ENCODE assay signal across 9 cellular contexts in the genomic region with DNA sequence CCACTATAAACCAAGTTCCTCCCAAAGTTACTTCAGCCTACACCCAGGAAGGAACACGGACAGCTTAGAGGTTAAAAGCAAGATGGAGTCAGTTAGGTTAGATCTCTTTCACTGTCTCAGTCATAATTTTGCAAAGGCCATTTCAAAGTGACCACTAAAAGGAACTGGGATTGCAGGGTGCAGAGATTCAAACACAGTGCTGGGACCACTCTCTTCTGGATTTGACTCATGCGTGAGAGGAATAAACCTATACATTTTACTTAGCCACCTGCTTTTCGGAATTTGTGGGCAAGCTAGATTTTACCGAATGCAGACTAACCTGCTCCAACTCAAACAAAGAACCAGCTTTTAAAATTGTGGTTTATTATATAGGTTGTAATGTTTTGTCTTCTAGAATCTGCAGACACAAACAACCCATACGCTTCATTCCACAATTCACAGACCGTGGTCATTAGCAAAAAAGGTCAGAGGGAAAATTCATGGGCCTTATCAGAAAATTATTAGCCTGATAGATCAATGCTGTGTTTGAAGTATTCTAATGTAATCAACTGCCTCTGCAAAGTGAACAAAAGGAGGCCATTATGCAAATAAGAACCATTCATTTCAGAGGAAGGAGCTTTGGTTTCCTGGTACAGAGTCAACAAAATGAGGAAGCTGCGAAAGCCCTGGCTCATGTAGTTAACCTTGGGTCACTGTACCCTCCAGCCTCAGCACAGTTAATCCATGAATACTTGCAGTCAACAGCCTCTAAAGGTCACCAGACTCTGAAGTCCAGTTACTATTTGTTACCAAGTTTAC.
DNase-seq lines count a peak whose midpoint lies in the region; ATAC-seq and TF ChIP-seq lines count a peak whose summit lies in the region.
"Had no signal": no experiment of that assay in that cellular context is flagged by ENCODE, and none has a peak within 500 bp of the region (broad histone marks: within the 10 kb centered on the region; RNA-seq: fewer than 3 reads in every experiment).

No MANE protein-coding gene starts in this region.

- H3K4me3 ChIP-seq in stomach, result no peak overlapping the region

- H3K4me1 Mint-ChIP-seq in endothelial cell (ENCODE audit: unreplicated experiment) (peaks cover 27% of the 10 kb centered on the region), MCF 10A (ENCODE audit: insufficient read depth, unreplicated experiment) (no peaks in the 10 kb centered on the region)
- H3K4me1 Mint-ChIP-seq: nephron had no signal

- POLR2A ChIA-PET in MCF 10A (lab: Yijun Ruan, JAX), result interaction anchor here (0.8 to 1.2 kb wide), 2 partner anchors 14 to 51 kb away, joined by 3 read pairs; no protein-coding TSS in a partner anchor

- no TSS peak for BruUV-seq in MCF 10A (replicated peaks; lab: Mats Ljungman, UMichigan)

- CTCF ChIA-PET in MCF 10A (lab: Yijun Ruan, JAX), result interaction anchor here (0.6 to 1.0 kb wide), 3 partner anchors 19 to 1068 kb away, joined by 3 to 6 read pairs (median 3); no protein-coding TSS in a partner anchor

- TF ChIP-seq EP300 in stomach (IDR thresholded peaks at IDR 0.05), result no peak

- TF ChIP-seq CTCF in endothelial cell (IDR thresholded peaks at IDR 0.05; ENCODE audit: unreplicated experiment) (no peak), stomach (IDR thresholded peaks at IDR 0.05) (no peak), MCF 10A (IDR thresholded peaks at IDR 0.05; ENCODE audit: unreplicated experiment) (no peak)

- H3K9me3 ChIP-seq in stomach, result peaks cover 0 to 26% (median 10%) of the 10 kb centered on the region in 4 donors

- intact Hi-C loops in stomach (cut with DNase I; ENCODE audit: low total_unique reads) (no loop called here), MCF 10A (cut with micrococcal nuclease) (loop anchor here (5.0 kb wide), 1 partner anchor 405 kb away; no protein-coding TSS in a partner anchor)

- H3K4me3 Mint-ChIP-seq in endothelial cell (ENCODE audit: unreplicated experiment) (no peak overlapping the region), MCF 10A (ENCODE audit: unreplicated experiment) (no peak overlapping the region)
- H3K4me3 Mint-ChIP-seq: nephron had no signal

- H3K27me3 ChIP-seq in stomach, result no peaks in the 10 kb centered on the region

- H3K9me3 Mint-ChIP-seq in endothelial cell (ENCODE audit: unreplicated experiment) (no peaks in the 10 kb centered on the region), MCF 10A (ENCODE audit: unreplicated experiment) (no peaks in the 10 kb centered on the region)

- ATAC-seq in GM19468 (IDR thresholded peaks at IDR 0.05; ENCODE audit: extremely low read depth, unreplicated experiment) (peak; percentile 57), HG03520 (IDR thresholded peaks at IDR 0.05; ENCODE audit: unreplicated experiment) (peak; percentile 67)

- H3K27me3 Mint-ChIP-seq in endothelial cell (ENCODE audit: unreplicated experiment), result no peaks in the 10 kb centered on the region
- H3K27me3 Mint-ChIP-seq in MCF 10A (ENCODE audit: insufficient read depth, unreplicated experiment), result no peaks in the 10 kb centered on the region

- H3K27ac Mint-ChIP-seq in endothelial cell (ENCODE audit: unreplicated experiment), result peak overlapping the region; percentile 61
- H3K27ac Mint-ChIP-seq in MCF 10A (ENCODE audit: low read depth, unreplicated experiment), result no peak overlapping the region
- H3K27ac Mint-ChIP-seq: nephron had no signal

- peaks cover 26 to 63% (median 46%) of the 10 kb centered on the region in 4 donors for H3K4me1 ChIP-seq in stomach

- 35 to 57% (median 44%) methylated on average over 7 of the region's 7 CpGs for WGBS in stomach, 5 donors

- no peaks in the 10 kb centered on the region for H3K36me3 ChIP-seq in stomach

- H3K36me3 Mint-ChIP-seq in endothelial cell (ENCODE audit: low read depth, unreplicated experiment), result peaks cover 6% of the 10 kb centered on the region
- peaks cover 7% of the 10 kb centered on the region for H3K36me3 Mint-ChIP-seq in MCF 10A (ENCODE audit: insufficient read depth, unreplicated experiment)

- peak overlapping the region; percentile 61 to 75 (median 65) for H3K27ac ChIP-seq in stomach

- TF ChIP-seq POLR2A in stomach (IDR thresholded peaks at IDR 0.05), result no peak

- DNase-seq in DMS153 (lab: John Stamatoyannopoulos, UW) (peak; percentile 75), endothelial cell (ENCODE audit: low spot score) (no peak), stomach (peak; percentile 74), putamen (ENCODE audit: low spot score) (no peak), MCF 10A (ENCODE audit: unreplicated experiment) (no peak)
- DNase-seq in activated naive CD4-positive, alpha-beta T cell (lab: John Stamatoyannopoulos, UW), result no peak

Comparison
In these comparisons a context has a peak if more than half of its experiments do, and no peak if none do; other contexts are left out.
1. DNase-seq: peak in DMS153 (single experiment) and stomach (single experiment); none in endothelial cell (single experiment), putamen (single experiment), MCF 10A (single experiment) and activated naive CD4-positive, alpha-beta T cell (0 of 4).